Comparison of ENCODE assay signal across 8 cellular contexts in genomic region chr1:153991151-153991472, GRCh38. TPM values are rescaled to one million over a fixed set of nuclear protein-coding genes. Genes with fewer than 3 reads are reported as not detected.
DNase-seq lines count a peak whose midpoint lies in the region; TF ChIP-seq lines count a peak whose summit lies in the region.

No MANE protein-coding gene starts in this region.

- H3K27me3 Mint-ChIP-seq in nephron (ENCODE audit: low read depth) = no peaks in the 10 kb centered on the region

- H3K4me3 Mint-ChIP-seq in nephron = peak overlapping the region; percentile 91 to 96 (median 92)

- H3K9ac ChIP-seq in NT2/D1 (ENCODE audit: insufficient read length, low read depth) = peak overlapping the region; percentile 99

- peaks cover 34% of the 10 kb centered on the region for H3K36me3 Mint-ChIP-seq in nephron (ENCODE audit: low read depth)

- peaks cover 36% of the 10 kb centered on the region for H3K4me1 Mint-ChIP-seq in nephron

- DNase-seq in BJ (ENCODE audit: low read depth) (no peak), NT2/D1 (ENCODE audit: low read depth, low spot score) (no peak), iPS-NIHi7 (ENCODE audit: extremely low spot score) (no peak), ACHN (no peak), Ammon's horn (ENCODE audit: low spot score) (no peak)
- no peak for DNase-seq in effector memory CD4-positive, alpha-beta T cell
- no peak for DNase-seq in activated CD4-positive, alpha-beta T cell treated with anti-CD3 and anti-CD28 coated beads, Interleukin-2, amount 50 U/mL, for 4 hours

- TF ChIP-seq CTCF in BJ (IDR thresholded peaks at IDR 0.05; ENCODE audit: insufficient read depth, low read depth, low read length) = no peak
- TF ChIP-seq CTCF in nephron (IDR thresholded peaks at IDR 0.05; ENCODE audit: unreplicated experiment in 3 of 3) = no peak

- peak overlapping the region; percentile 98 for H3K27ac ChIP-seq in effector memory CD4-positive, alpha-beta T cell (ENCODE audit: insufficient read depth, low read length, poor library complexity, severe bottlenecking)

- H3K4me1 ChIP-seq in NT2/D1 (ENCODE audit: insufficient read depth, insufficient read length) = no peaks in the 10 kb centered on the region
- peaks cover 22% of the 10 kb centered on the region for H3K4me1 ChIP-seq in effector memory CD4-positive, alpha-beta T cell (ENCODE audit: control insufficient read depth, insufficient read depth, low read length, poor library complexity, severe bottlenecking)

- CTCF ChIA-PET in BJ (lab: Yijun Ruan, JAX) = interaction anchor here (1.2 to 1.5 kb wide), 4 partner anchors 24 to 455 kb away, joined by 3 to 6 read pairs (median 4); partner anchors contain the start of genes CREB3L4, DENND4B and S100A6

- no peaks in the 10 kb centered on the region for H3K9me3 ChIP-seq in NT2/D1 (ENCODE audit: insufficient read depth, low read length)
- H3K9me3 ChIP-seq in effector memory CD4-positive, alpha-beta T cell (ENCODE audit: control insufficient read depth, low read length) = no peaks in the 10 kb centered on the region

- H3K36me3 ChIP-seq in BJ (ENCODE audit: control insufficient read depth, insufficient read depth, low read length) (no peaks in the 10 kb centered on the region), NT2/D1 (ENCODE audit: insufficient read depth, insufficient read length, low read length) (peaks cover 51% of the 10 kb centered on the region)
- H3K36me3 ChIP-seq in effector memory CD4-positive, alpha-beta T cell (ENCODE audit: control insufficient read depth, insufficient read depth, low read length) = peaks cover 30% of the 10 kb centered on the region

- POLR2A ChIA-PET in BJ (lab: Charles Lee) = interaction anchor here (0.6 to 1.4 kb wide), 2 partner anchors 13 to 319 kb away, joined by 4 to 11 read pairs; partner anchors contain the start of gene JTB

- H3K27ac Mint-ChIP-seq in nephron = peak overlapping the region; percentile 75 to 94 (median 85)

- H3K27me3 ChIP-seq in BJ (ENCODE audit: control insufficient read depth, insufficient read depth, low read length) (no peaks in the 10 kb centered on the region), NT2/D1 (ENCODE audit: insufficient read depth, insufficient read length) (no peaks in the 10 kb centered on the region)
- H3K27me3 ChIP-seq in effector memory CD4-positive, alpha-beta T cell (replicated peaks; ENCODE audit: control insufficient read depth, insufficient read depth, low read length, poor library complexity, severe bottlenecking) = no peaks in the 10 kb centered on the region

- in situ Hi-C loops in ACHN (cut with HindIII; ENCODE audit: low pct_ligation_motif_present, low pct_unique_long_range_greater_than_20kb, low sequenced_read_pairs) = no loop called here

- no peaks in the 10 kb centered on the region for H3K9me3 Mint-ChIP-seq in nephron

- H3K4me3 ChIP-seq in BJ (ENCODE audit: low read depth, low read length) (peak overlapping the region; percentile 71), NT2/D1 (ENCODE audit: insufficient read length, low read depth) (peak overlapping the region; percentile 91)
- H3K4me3 ChIP-seq in effector memory CD4-positive, alpha-beta T cell (ENCODE audit: insufficient read depth, low read depth, low read length, poor library complexity, severe bottlenecking) = peak overlapping the region; percentile 95

RNA-seq across cellular contexts. Expression of gene RPS27, which starts 0.6 kb away (rescaled TPM):
- 8,584 and 9,070 TPM in 2 replicates for polyA plus RNA-seq in BJ (2011; rRNA removed)
- 233 and 296 TPM in 2 replicates for polyA minus RNA-seq in BJ (2011; rRNA and poly(A)+ RNA removed)

RNA-seq across cellular contexts. Expression of gene RAB13, which starts 5.0 kb away (rescaled TPM):
- 69.5 and 92.8 TPM in 2 replicates for polyA plus RNA-seq in BJ (2011; rRNA removed)
- 15.7 and 18.4 TPM in 2 replicates for polyA minus RNA-seq in BJ (2011; rRNA and poly(A)+ RNA removed)

RNA-seq across cellular contexts. Expression of gene JTB, which starts 13.6 kb away (rescaled TPM):
- 189 and 227 TPM in 2 replicates for polyA plus RNA-seq in BJ (2011; rRNA removed)
- polyA minus RNA-seq in BJ (2011; rRNA and poly(A)+ RNA removed) = 38.3 and 54.4 TPM in 2 replicates

RNA-seq across cellular contexts. Expression of gene CREB3L4, which starts 23.4 kb away (rescaled TPM):
- 8.0 and 8.7 TPM in 2 replicates for polyA plus RNA-seq in BJ (2011; rRNA removed)
- polyA minus RNA-seq in BJ (2011; rRNA and poly(A)+ RNA removed) = 3.6 and 6.2 TPM in 2 replicates

RNA-seq across cellular contexts. Expression of gene SLC39A1, which starts 27.8 kb away (rescaled TPM):
- 97.6 and 121 TPM in 2 replicates for polyA plus RNA-seq in BJ (2011; rRNA removed)
- 47.4 and 67.6 TPM in 2 replicates for polyA minus RNA-seq in BJ (2011; rRNA and poly(A)+ RNA removed)
